ENCODE assay signal across 8 cellular contexts in the genomic region with DNA sequence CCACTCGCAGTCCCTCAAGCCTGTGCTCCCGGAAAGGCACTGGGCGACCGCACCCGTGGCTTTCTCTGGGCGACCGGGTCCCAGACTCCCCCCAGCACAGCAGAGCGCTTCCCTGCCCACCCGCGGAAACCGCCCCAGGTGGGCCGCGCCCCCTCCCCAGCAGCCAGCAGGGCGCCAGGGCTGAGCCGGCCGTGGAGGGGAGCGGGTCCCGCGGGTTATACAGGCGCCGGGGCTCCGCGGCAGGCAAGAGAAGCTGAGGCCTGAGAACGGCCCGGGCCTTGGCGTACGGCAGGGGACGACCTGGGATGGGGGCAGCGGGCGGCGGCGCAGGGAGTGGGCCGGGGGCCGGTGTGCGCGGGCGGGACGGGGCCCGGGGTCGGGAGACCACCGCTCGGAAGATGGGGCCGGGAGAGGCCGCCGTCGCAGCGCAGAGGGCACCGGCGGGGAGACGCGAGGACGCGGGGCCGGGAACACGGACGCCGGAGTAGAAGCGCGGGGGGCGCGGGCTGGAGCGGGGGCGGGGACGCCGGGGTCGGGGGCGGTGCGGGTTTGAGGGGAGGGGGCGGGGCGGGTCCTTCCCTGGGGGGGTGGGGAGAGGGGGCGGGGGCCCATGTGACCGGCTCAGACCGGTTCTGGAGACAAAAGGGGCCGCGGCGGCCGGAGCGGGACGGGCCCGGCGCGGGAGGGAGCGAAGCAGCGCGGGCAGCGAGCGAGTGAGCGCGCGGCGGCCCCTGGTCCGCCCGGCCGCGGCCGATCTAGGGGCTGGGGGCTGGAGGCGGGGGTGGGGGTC. TPM values are rescaled to one million over a fixed set of nuclear protein-coding genes. Genes with fewer than 3 reads are reported as not detected.
DNase-seq lines count a peak whose midpoint lies in the region; ATAC-seq and TF ChIP-seq lines count a peak whose summit lies in the region.

A gene with protein sequence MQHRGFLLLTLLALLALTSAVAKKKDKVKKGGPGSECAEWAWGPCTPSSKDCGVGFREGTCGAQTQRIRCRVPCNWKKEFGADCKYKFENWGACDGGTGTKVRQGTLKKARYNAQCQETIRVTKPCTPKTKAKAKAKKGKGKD (plus strand): TSS at position 624 of the 790 bp plus-strand sequence. CDS start 389 bp downstream, outside the sequence.

- POLR2A ChIA-PET in BJ (lab: Charles Lee) (no interaction called here), HCT116 (lab: Charles Lee) (no interaction called here)

- H3K9me3 ChIP-seq in HCT116 (ENCODE audit: control insufficient read depth in 1 of 2, insufficient read depth in 1 of 2, low read depth in 1 of 2, low read length in 2 of 2) (no peaks in the 10 kb centered on the region), neutrophil (peaks cover 4% of the 10 kb centered on the region)

- TF ChIP-seq RAD21 in HCT116 (IDR thresholded peaks at IDR 0.05; ENCODE audit: low read depth), result no peak

- BruUV-seq in HCT116 (replicated peaks; lab: Mats Ljungman, UMichigan), result no TSS peak

- RAD21 ChIA-PET in HCT116 (lab: Charles Lee; ENCODE audit: low non-redundant PET in 1 of 2, low total read pairs in 2 of 2, uncharacterized antibody in 2 of 2, unreplicated experiment in 2 of 2), result no interaction called here

- peaks cover 5% of the 10 kb centered on the region for H3K36me3 ChIP-seq in BJ (ENCODE audit: control insufficient read depth, insufficient read depth, low read length)
- H3K36me3 ChIP-seq in HCT116 (ENCODE audit: control insufficient read depth in 1 of 2, insufficient read depth in 2 of 2, low read length in 2 of 2), result peaks cover 0 to 4% of the 10 kb centered on the region in 2 experiments; a peak in 2 of 4 replicates
- peaks cover 34% of the 10 kb centered on the region for H3K36me3 ChIP-seq in neutrophil

- H3K4me1 ChIP-seq in HCT116 (ENCODE audit: control insufficient read depth in 1 of 2, insufficient read depth in 2 of 2, low read length in 2 of 2) (peaks cover 23 to 60% of the 10 kb centered on the region in 2 experiments), neutrophil (ENCODE audit: control insufficient read depth in 1 of 2, insufficient read depth in 1 of 2, low read depth in 1 of 2, low read length in 1 of 2) (peaks cover 32 to 57% of the 10 kb centered on the region in 2 experiments)

- peak within 1 kb of the TSS; percentile 44 for H3K4me3 ChIP-seq in BJ (ENCODE audit: low read depth, low read length)
- peak within 1 kb of the TSS; percentile 73 to 85 for H3K4me3 ChIP-seq in HCT116 (replicated peaks in 1 of 2; ENCODE audit: low read depth in 1 of 2, low read length in 2 of 2)
- peak within 1 kb of the TSS; percentile 52 to 60 for H3K4me3 ChIP-seq in foreskin fibroblast (ENCODE audit: low read depth in 1 of 2, low read length in 2 of 2)
- H3K4me3 ChIP-seq in neutrophil (ENCODE audit: low read depth in 1 of 2, low read length in 1 of 2), result peak within 1 kb of the TSS; percentile 87 to 88

- CTCF ChIA-PET in BJ (lab: Yijun Ruan, JAX), result no interaction called here
- CTCF ChIA-PET in HCT116 (lab: Charles Lee), result no interaction called here

- DNase-seq in BJ (ENCODE audit: low read depth) (no peak), HCT116 (ENCODE audit: low read depth, low spot score) (no peak), foreskin fibroblast (peak in 1 of 2 donors; percentile 38)

- ATAC-seq in HCT116, result peak; percentile 32
- no peak for ATAC-seq in HG03469 (IDR thresholded peaks at IDR 0.05; ENCODE audit: unreplicated experiment)
- no peak for ATAC-seq in HG03439 (IDR thresholded peaks at IDR 0.05; ENCODE audit: unreplicated experiment)
- no peak for ATAC-seq in GM21723 (IDR thresholded peaks at IDR 0.05; ENCODE audit: unreplicated experiment)

- H3K9me2 ChIP-seq in HCT116 (ENCODE audit: insufficient read depth), result no peaks in the 10 kb centered on the region

- intact Hi-C loops in HCT116 (cut with micrococcal nuclease), result loop anchor here (10.0 kb wide), 2 partner anchors 234 to 424 kb away; a partner anchor contains a TSS

- no peaks in the 10 kb centered on the region for H4K20me1 ChIP-seq in HCT116 (ENCODE audit: insufficient read depth)

- TF ChIP-seq CTCF in BJ (IDR thresholded peaks at IDR 0.05; ENCODE audit: insufficient read depth, low read depth, low read length) (no peak), HCT116 (IDR thresholded peaks at IDR 0.05 in 2 of 3, conservative IDR thresholded peaks at IDR 0.05 in 1 of 3; ENCODE audit: borderline replicate concordance in 1 of 3, insufficient read depth in 1 of 3, low read depth in 2 of 3, low read length in 2 of 3) (no peak), VCaP (conservative IDR thresholded peaks at IDR 0.05) (no peak), foreskin fibroblast (IDR thresholded peaks at IDR 0.05; ENCODE audit: low read depth, low read length) (no peak), neutrophil (IDR thresholded peaks at IDR 0.05) (no peak)

- H3K9ac ChIP-seq in HCT116 (ENCODE audit: low read length), result peak within 1 kb of the TSS; percentile 91

- H3K79me2 ChIP-seq in HCT116 (ENCODE audit: insufficient read depth, low read length), result peaks cover 12% of the 10 kb centered on the region; the same call in 1 of the 2 replicates

- H3K27me3 ChIP-seq in BJ (ENCODE audit: control insufficient read depth, insufficient read depth, low read length) (no peaks in the 10 kb centered on the region), HCT116 (ENCODE audit: insufficient read depth, low read length) (no peaks in the 10 kb centered on the region), neutrophil (peaks cover 57% of the 10 kb centered on the region)

- H3K27ac ChIP-seq in HCT116 (ENCODE audit: low read depth, low read length) (peak within 1 kb of the TSS; percentile 96), VCaP (peak within 1 kb of the TSS; percentile 92), neutrophil (peak within 1 kb of the TSS; percentile 76)

- peak within 1 kb of the TSS; percentile 100 for H3K4me2 ChIP-seq in HCT116 (ENCODE audit: low read length)

- TF ChIP-seq POLR2A in HCT116 (IDR thresholded peaks at IDR 0.05; ENCODE audit: borderline replicate concordance, extremely low read depth, insufficient read depth, insufficient read length), result no peak

- H2AFZ ChIP-seq in HCT116 (ENCODE audit: low read depth, low read length, poor library complexity, severe bottlenecking), result no peak within 1 kb of the TSS

TF ChIP-seq in HCT116, 20 proteins besides CTCF, POLR2A, EP300 and RAD21:
- TF ChIP-seq SRF (IDR thresholded peaks at IDR 0.05; ENCODE audit: low read depth) (no peak), TCF7L2 (IDR thresholded peaks at IDR 0.05; ENCODE audit: borderline replicate concordance, extremely low read depth, insufficient read depth, insufficient read length) (peak; percentile 82)

RNA-seq across cellular contexts. Expression of the gene that starts here (rescaled TPM):
- polyA plus RNA-seq in BJ (2011; rRNA removed), result 77.0 and 91.9 TPM in 2 replicates
- polyA minus RNA-seq in BJ (2011; rRNA and poly(A)+ RNA removed), result 12.4 and 14.2 TPM in 2 replicates
- 286 TPM for total RNA-seq in HCT116 (2021; ENCODE audit: unreplicated experiment)
- polyA plus RNA-seq in HCT116 (2012), result 442 and 447 TPM in 2 replicates
